In the genomic region with DNA sequence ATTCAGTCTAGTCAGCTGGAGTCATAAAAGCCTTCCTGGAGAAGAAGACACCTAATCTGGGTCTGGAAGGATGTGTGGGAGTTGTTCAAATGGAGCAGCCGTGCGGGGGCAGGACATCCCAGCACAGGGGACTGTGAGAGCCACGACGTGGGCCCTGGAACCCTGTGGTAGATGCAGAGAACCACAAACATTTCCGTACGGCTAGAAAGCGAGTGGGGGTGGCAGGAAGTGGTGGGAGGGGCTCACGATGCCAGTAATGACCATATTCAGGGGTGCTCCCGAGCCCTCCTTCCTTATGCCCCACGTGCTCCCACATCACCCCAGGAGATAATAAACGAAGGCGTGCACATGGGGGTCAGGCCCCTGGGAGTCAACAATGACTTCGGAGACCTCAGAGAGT, we compare ENCODE assay signal across 8 cellular contexts. TPM values are rescaled to one million over a fixed set of nuclear protein-coding genes. Genes with fewer than 3 reads are reported as not detected.
DNase-seq lines count a peak whose midpoint lies in the region; ATAC-seq, FAIRE-seq and TF ChIP-seq lines count a peak whose summit lies in the region.

No MANE protein-coding gene starts in this region.

- no peaks in the 10 kb centered on the region for H3K9me3 ChIP-seq in SK-N-MC (ENCODE audit: low read depth, low read length)
- no peaks in the 10 kb centered on the region for H3K9me3 ChIP-seq in adipocyte (ENCODE audit: control insufficient read depth, low read length)

- FAIRE-seq in urothelium cell line (lab: Jason Lieb, UNC) = peak; percentile 53

- H3K9ac ChIP-seq in SK-N-MC (ENCODE audit: insufficient read length) (no peak overlapping the region), adipocyte (ENCODE audit: low read length) (no peak overlapping the region)

- H3K27me3 Mint-ChIP-seq in glutamatergic neuron (ENCODE audit: unreplicated experiment) = peaks cover 6% of the 10 kb centered on the region

- intact Hi-C loops in posterior cingulate gyrus (cut with DNase I) = no loop called here

- no peaks in the 10 kb centered on the region for H3K4me1 Mint-ChIP-seq in glutamatergic neuron (ENCODE audit: low read depth, unreplicated experiment)

- peaks cover 49% of the 10 kb centered on the region for H3K4me1 ChIP-seq in adipocyte (ENCODE audit: control insufficient read depth, insufficient read depth, low read length)

- DNase-seq in SK-N-MC (ENCODE audit: low read depth, low spot score) = peak; percentile 24
- DNase-seq in adipocyte (ENCODE audit: low read depth) = peak; percentile 47
- DNase-seq in posterior cingulate gyrus = peak in 8 of 10 donors; percentile 36 to 94 (median 68)
- DNase-seq in urothelium cell line (ENCODE audit: low spot score) = peak; percentile 70
- DNase-seq in DMS 273 (lab: John Stamatoyannopoulos, UW; ENCODE audit: unreplicated experiment) = no peak
- DNase-seq in NCI-H446 (lab: John Stamatoyannopoulos, UW) = no peak
- no peak for DNase-seq in glutamatergic neuron

- H3K4me3 ChIP-seq in SK-N-MC = peak overlapping the region; percentile 51
- no peak overlapping the region for H3K4me3 ChIP-seq in adipocyte (ENCODE audit: low read length)

- H3K27ac Mint-ChIP-seq in glutamatergic neuron (ENCODE audit: unreplicated experiment) = no peak overlapping the region

- H3K27ac ChIP-seq in SK-N-MC = no peak overlapping the region

- no peaks in the 10 kb centered on the region for H3K27me3 ChIP-seq in adipocyte (replicated peaks; ENCODE audit: control insufficient read depth, insufficient read depth, low read length)

- peak; percentile 69 for ATAC-seq in GM19395 (IDR thresholded peaks at IDR 0.05; ENCODE audit: unreplicated experiment)

- no peaks in the 10 kb centered on the region for H3K36me3 ChIP-seq in SK-N-MC (ENCODE audit: insufficient read depth, low read length)
- H3K36me3 ChIP-seq in adipocyte (ENCODE audit: control insufficient read depth, insufficient read depth, low read length, severe bottlenecking) = no peaks in the 10 kb centered on the region

- H3K4me3 Mint-ChIP-seq in glutamatergic neuron (ENCODE audit: unreplicated experiment) = no peak overlapping the region

- no peak for TF ChIP-seq CTCF in glutamatergic neuron (IDR thresholded peaks at IDR 0.05; ENCODE audit: partially characterized antibody, unreplicated experiment)

- H3K9me3 Mint-ChIP-seq in glutamatergic neuron (ENCODE audit: unreplicated experiment) = no peaks in the 10 kb centered on the region

- H3K36me3 Mint-ChIP-seq in glutamatergic neuron (ENCODE audit: unreplicated experiment) = peaks cover 4% of the 10 kb centered on the region

RNA-seq across cellular contexts. Expression of a gene that starts 21.0 kb away (rescaled TPM):
- 0.07 TPM for total RNA-seq in glutamatergic neuron (ENCODE audit: unreplicated experiment)

RNA-seq across cellular contexts. Expression of a gene that starts 52.1 kb away (rescaled TPM):
- total RNA-seq in glutamatergic neuron (ENCODE audit: unreplicated experiment) = 4.3 TPM

Comparison
In these comparisons a context has a peak if more than half of its experiments do, and no peak if none do; other contexts are left out.
1. DNase-seq: peak in SK-N-MC (single experiment), adipocyte (single experiment), posterior cingulate gyrus (8 of 10) and urothelium cell line (single experiment); none in DMS 273 (single experiment), NCI-H446 (0 of 2) and glutamatergic neuron (single experiment).